ENCODE assay signal across 1 cellular context in the genomic region with DNA sequence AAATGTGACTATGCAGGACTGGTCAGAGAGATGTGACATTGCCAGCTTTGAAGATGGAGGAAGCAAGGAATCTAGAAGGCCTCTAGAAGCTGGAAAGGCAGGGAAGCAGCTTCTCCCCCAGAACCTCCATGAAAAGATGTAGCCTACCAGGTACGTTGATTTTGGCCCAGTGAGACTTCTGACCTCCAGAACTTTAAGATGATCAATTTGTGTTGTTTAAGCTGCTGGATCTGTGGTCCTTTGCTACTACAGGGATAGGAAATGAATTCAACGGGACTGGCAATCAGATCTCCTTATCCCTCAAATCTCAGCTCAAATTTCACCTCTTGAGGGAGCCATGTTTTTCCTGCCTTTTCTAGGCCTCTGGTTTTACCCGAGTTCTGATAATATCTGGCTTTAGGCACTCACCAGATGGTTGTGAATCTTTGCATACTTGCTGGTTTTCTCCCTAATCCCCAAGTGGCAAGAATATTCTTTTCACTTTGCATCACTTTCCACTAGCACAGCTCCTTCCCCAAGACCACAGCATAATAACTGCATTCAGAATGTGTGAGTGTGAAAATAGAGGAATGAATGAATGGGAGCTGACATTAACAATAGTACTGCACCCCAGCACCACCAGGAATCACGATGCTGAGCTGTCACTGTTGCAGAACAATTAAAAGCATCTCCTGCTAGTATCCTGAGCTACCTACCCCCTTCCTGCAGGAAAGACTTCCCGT.
TF ChIP-seq lines count a peak whose summit lies in the region.

No MANE protein-coding gene starts in this region.

TF ChIP-seq in WTC11, 78 proteins besides CTCF, POLR2A, EP300 and RAD21 (continued from another document):
- no peak for TF ChIP-seq ARID4B (CRISPR knock-in tag; IDR thresholded peaks at IDR 0.05; ENCODE audit: borderline replicate concordance)
- TF ChIP-seq ZNF219 (CRISPR knock-in tag; IDR thresholded peaks at IDR 0.05; ENCODE audit: borderline replicate concordance) = no peak
- no peak for TF ChIP-seq TEAD1 (CRISPR knock-in tag; IDR thresholded peaks at IDR 0.05)
- TF ChIP-seq TP53 (CRISPR knock-in tag; IDR thresholded peaks at IDR 0.05) = no peak
- no peak for TF ChIP-seq ZNF423 (CRISPR knock-in tag; IDR thresholded peaks at IDR 0.05)
- no peak for TF ChIP-seq TCF7 (CRISPR knock-in tag; IDR thresholded peaks at IDR 0.05; ENCODE audit: low read depth)
- no peak for TF ChIP-seq MAX (CRISPR knock-in tag; IDR thresholded peaks at IDR 0.05)
- TF ChIP-seq, protein P1, sequence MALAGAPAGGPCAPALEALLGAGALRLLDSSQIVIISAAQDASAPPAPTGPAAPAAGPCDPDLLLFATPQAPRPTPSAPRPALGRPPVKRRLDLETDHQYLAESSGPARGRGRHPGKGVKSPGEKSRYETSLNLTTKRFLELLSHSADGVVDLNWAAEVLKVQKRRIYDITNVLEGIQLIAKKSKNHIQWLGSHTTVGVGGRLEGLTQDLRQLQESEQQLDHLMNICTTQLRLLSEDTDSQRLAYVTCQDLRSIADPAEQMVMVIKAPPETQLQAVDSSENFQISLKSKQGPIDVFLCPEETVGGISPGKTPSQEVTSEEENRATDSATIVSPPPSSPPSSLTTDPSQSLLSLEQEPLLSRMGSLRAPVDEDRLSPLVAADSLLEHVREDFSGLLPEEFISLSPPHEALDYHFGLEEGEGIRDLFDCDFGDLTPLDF (CRISPR knock-in tag; IDR thresholded peaks at IDR 0.05) = no peak
- no peak for TF ChIP-seq NR3C1 (CRISPR knock-in tag; conservative IDR thresholded peaks at IDR 0.05; ENCODE audit: low read depth)
- TF ChIP-seq AFF4 (CRISPR knock-in tag; IDR thresholded peaks at IDR 0.05; ENCODE audit: borderline replicate concordance) = no peak
- TF ChIP-seq ESRRA (CRISPR knock-in tag; IDR thresholded peaks at IDR 0.05; ENCODE audit: borderline replicate concordance) = no peak
- TF ChIP-seq NFYB (CRISPR knock-in tag; conservative IDR thresholded peaks at IDR 0.05; ENCODE audit: low read depth) = no peak
- no peak for TF ChIP-seq NFATC4 (CRISPR knock-in tag; IDR thresholded peaks at IDR 0.05)
- TF ChIP-seq IRF2 (CRISPR knock-in tag; IDR thresholded peaks at IDR 0.05; ENCODE audit: borderline replicate concordance, low read depth) = no peak
- no peak for TF ChIP-seq RELA (CRISPR knock-in tag; IDR thresholded peaks at IDR 0.05; ENCODE audit: borderline replicate concordance)
- no peak for TF ChIP-seq RORB (CRISPR knock-in tag; IDR thresholded peaks at IDR 0.05)
TF ChIP-seq in WTC11: peak in this region for 0.
